Comparison of ENCODE assay signal across 30 cellular contexts in genomic region chr1:35748326-35748725, GRCh38. TPM values are rescaled to one million over a fixed set of nuclear protein-coding genes. Genes with fewer than 3 reads are reported as not detected.
DNase-seq lines count a peak whose midpoint lies in the region; ATAC-seq, FAIRE-seq and TF ChIP-seq lines count a peak whose summit lies in the region.
"Had no signal": no experiment of that assay in that cellular context is flagged by ENCODE, and none has a peak within 500 bp of the region (broad histone marks: within the 10 kb centered on the region; RNA-seq: fewer than 3 reads in every experiment).

No MANE protein-coding gene starts in this region.

- no peak overlapping the region for H3K4me3 ChIP-seq in astrocyte (ENCODE audit: insufficient read depth, low read depth, low read length)
- no peak overlapping the region for H3K4me3 ChIP-seq in adrenal gland
- H3K4me3 ChIP-seq: BLaER1 treated with 17β-estradiol and CSF1 and Interleukin-3, amounts not matched to agents 10 nM and 100 nM; esophagus squamous epithelium; gastroesophageal sphincter; mucosa of descending colon; Peyer's patch; right lobe of liver; suprapubic skin; uterus had no signal

- H3K36me3 ChIP-seq in astrocyte (ENCODE audit: insufficient read depth, low read length): peaks cover 6% of the 10 kb centered on the region
- no peaks in the 10 kb centered on the region for H3K36me3 ChIP-seq in adrenal gland (replicated peaks in 1 of 2)
- H3K36me3 ChIP-seq: esophagus squamous epithelium, gastroesophageal sphincter, Peyer's patch, right lobe of liver, suprapubic skin, uterus had no signal

- H3K4me2 ChIP-seq in astrocyte (ENCODE audit: low read length): no peak overlapping the region
- H3K4me2 ChIP-seq: BLaER1 treated with 17β-estradiol and CSF1 and Interleukin-3, amounts not matched to agents 10 nM and 100 nM had no signal

- no peaks in the 10 kb centered on the region for H3K36me3 Mint-ChIP-seq in astrocyte (ENCODE audit: low read depth, unreplicated experiment)
- peaks cover 46% of the 10 kb centered on the region for H3K36me3 Mint-ChIP-seq in nephron progenitor cell (ENCODE audit: low read depth)

- no peak overlapping the region for H3K9ac ChIP-seq in astrocyte (ENCODE audit: low read length)
- H3K9ac ChIP-seq: BLaER1 treated with 17β-estradiol and CSF1 and Interleukin-3, amounts not matched to agents 10 nM and 100 nM had no signal

- TF ChIP-seq CTCF in astrocyte (IDR thresholded peaks at IDR 0.05; ENCODE audit: insufficient read depth, low read depth, low read length) (no peak), foreskin keratinocyte (conservative IDR thresholded peaks at IDR 0.05) (no peak), nephron progenitor cell (IDR thresholded peaks at IDR 0.05) (no peak), adrenal gland (IDR thresholded peaks at IDR 0.05) (no peak)

- FAIRE-seq in astrocyte (lab: Jason Lieb, UNC): no peak
- FAIRE-seq: kidney had no signal

- H3K27ac ChIP-seq in astrocyte (ENCODE audit: low read depth, low read length) (no peak overlapping the region), foreskin keratinocyte (no peak overlapping the region), adrenal gland (no peak overlapping the region)
- H3K27ac ChIP-seq: BLaER1 treated with 17β-estradiol and CSF1 and Interleukin-3, amounts not matched to agents 10 nM and 100 nM; esophagus squamous epithelium; gastroesophageal sphincter; HL-60; Peyer's patch; right lobe of liver; suprapubic skin; uterus had no signal

- no peaks in the 10 kb centered on the region for H4K20me1 ChIP-seq in astrocyte (ENCODE audit: insufficient read depth, low read length)

- DNase-seq in NCI-H2227 (lab: John Stamatoyannopoulos, UW; ENCODE audit: unreplicated experiment) (peak; percentile 14), astrocyte (ENCODE audit: low read depth) (no peak), foreskin keratinocyte (peak; percentile 50 to 80), nephron progenitor cell (no peak), adrenal gland (no peak)
- no peak for DNase-seq in stimulated activated naive CD8-positive, alpha-beta T cell treated with anti-CD3 and anti-CD28 coated beads, Interleukin-15, Interleukin-2, amounts not matched to agents 100 U/mL and 50 U/mL, for 24 hours
- DNase-seq: activated CD4-positive, alpha-beta T cell treated with anti-CD3 and anti-CD28 coated beads, Interleukin-2, amount 50 U/mL, for 48 hours; activated naive CD4-positive, alpha-beta T cell treated with Interleukin-2 at 50 U/mL for 16 hours; COR-L47; DND-41; effector memory CD4-positive, alpha-beta T cell; esophagus squamous epithelium; Karpas-422; kidney; mucosa of descending colon; NCI-H526; Peyer's patch; right lobe of liver; stimulated activated CD4-positive, alpha-beta T cell treated with anti-CD3 and anti-CD28 coated beads, Interleukin-12 subunit alpha, Interleukin-12 subunit beta, amount 100 ng/mL, for 4 hours; stimulated activated CD4-positive, alpha-beta T cell treated with anti-CD3 and anti-CD28 coated beads, Interleukin-4, amount 100 ng/mL, for 24 hours; T-helper 1 cell; uterus had no signal

- no peak overlapping the region for H3K27ac Mint-ChIP-seq in astrocyte (ENCODE audit: unreplicated experiment)
- peak overlapping the region; percentile 73 for H3K27ac Mint-ChIP-seq in nephron progenitor cell
- H3K27ac Mint-ChIP-seq: stimulated activated memory B cell treated with anti-CD40 and anti-IgM and Interleukin-4, amounts not matched to agents 10 μg/mL and 1 μg/mL and 100 μg/mL, for 72 hours had no signal

- no peak overlapping the region for H3K4me3 Mint-ChIP-seq in astrocyte (ENCODE audit: unreplicated experiment)
- H3K4me3 Mint-ChIP-seq in nephron progenitor cell: no peak overlapping the region
- H3K4me3 Mint-ChIP-seq: neural crest cell; stimulated activated memory B cell treated with anti-CD40 and anti-IgM and Interleukin-4, amounts not matched to agents 10 μg/mL and 1 μg/mL and 100 μg/mL, for 72 hours had no signal

- H3K9me3 Mint-ChIP-seq in astrocyte (ENCODE audit: unreplicated experiment) (no peaks in the 10 kb centered on the region), nephron progenitor cell (no peaks in the 10 kb centered on the region)
- H3K9me3 Mint-ChIP-seq: neural crest cell; stimulated activated memory B cell treated with anti-CD40 and anti-IgM and Interleukin-4, amounts not matched to agents 10 μg/mL and 1 μg/mL and 100 μg/mL, for 72 hours had no signal

- H3K9me3 ChIP-seq in astrocyte (ENCODE audit: insufficient read depth, low read depth, low read length): no peaks in the 10 kb centered on the region
- H3K9me3 ChIP-seq in adrenal gland (replicated peaks in 1 of 3): no peaks in the 10 kb centered on the region
- H3K9me3 ChIP-seq: BLaER1 treated with 17β-estradiol and CSF1 and Interleukin-3, amounts not matched to agents 10 nM and 100 nM; esophagus squamous epithelium; gastroesophageal sphincter; mucosa of descending colon; Peyer's patch; right lobe of liver; suprapubic skin; uterus had no signal

- H3K27me3 Mint-ChIP-seq in astrocyte (ENCODE audit: low read depth, unreplicated experiment) (no peaks in the 10 kb centered on the region), nephron progenitor cell (ENCODE audit: low read depth, poor library complexity) (no peaks in the 10 kb centered on the region)
- H3K27me3 Mint-ChIP-seq: stimulated activated memory B cell treated with anti-CD40 and anti-IgM and Interleukin-4, amounts not matched to agents 10 μg/mL and 1 μg/mL and 100 μg/mL, for 72 hours had no signal

- H3K27me3 ChIP-seq in astrocyte (ENCODE audit: insufficient read depth, low read length): no peaks in the 10 kb centered on the region
- H3K27me3 ChIP-seq in foreskin keratinocyte: no peaks in the 10 kb centered on the region
- H3K27me3 ChIP-seq in adrenal gland: no peaks in the 10 kb centered on the region
- H3K27me3 ChIP-seq: BLaER1 treated with 17β-estradiol and CSF1 and Interleukin-3, amounts not matched to agents 10 nM and 100 nM; esophagus squamous epithelium; gastroesophageal sphincter; Peyer's patch; right lobe of liver; suprapubic skin; uterus had no signal

- no peaks in the 10 kb centered on the region for H3K4me1 ChIP-seq in astrocyte (ENCODE audit: insufficient read depth, low read length)
- no peaks in the 10 kb centered on the region for H3K4me1 ChIP-seq in foreskin keratinocyte
- no peaks in the 10 kb centered on the region for H3K4me1 ChIP-seq in adrenal gland (replicated peaks in 1 of 2)
- H3K4me1 ChIP-seq: esophagus squamous epithelium, gastroesophageal sphincter, Peyer's patch, right lobe of liver, suprapubic skin, uterus had no signal

- intact Hi-C loops in adrenal gland (cut with DNase I): no loop called here

- no peak for TF ChIP-seq POLR2A in adrenal gland (IDR thresholded peaks at IDR 0.05)

- H3K4me1 Mint-ChIP-seq in astrocyte (ENCODE audit: low read depth, unreplicated experiment): no peaks in the 10 kb centered on the region
- no peaks in the 10 kb centered on the region for H3K4me1 Mint-ChIP-seq in nephron progenitor cell
- H3K4me1 Mint-ChIP-seq: neural crest cell had no signal

- WGBS in adrenal gland, 4 donors: 82 to 90% (median 85%) methylated on average over 3 of the region's 3 CpGs

- peak; percentile 70 for ATAC-seq in foreskin keratinocyte
- ATAC-seq in GM19324 (IDR thresholded peaks at IDR 0.05; ENCODE audit: low FRiP score, unreplicated experiment): no peak
- ATAC-seq in stimulated activated naive CD8-positive, alpha-beta T cell treated with anti-CD3 and anti-CD28 coated beads, Interleukin-15, Interleukin-2, amounts not matched to agents 100 U/mL and 50 U/mL, for 24 hours: no peak
- ATAC-seq in HG03025 (IDR thresholded peaks at IDR 0.05; ENCODE audit: low FRiP score, unreplicated experiment): no peak
- ATAC-seq: gastroesophageal sphincter; mucosa of descending colon; right lobe of liver; stimulated activated memory B cell treated with anti-CD40 and anti-IgM and Interleukin-4, amounts not matched to agents 10 μg/mL and 1 μg/mL and 100 μg/mL, for 72 hours had no signal

- H2AFZ ChIP-seq in astrocyte (ENCODE audit: low read depth, low read length): peak overlapping the region; percentile 21

- no peaks in the 10 kb centered on the region for H3K79me2 ChIP-seq in astrocyte (ENCODE audit: insufficient read depth, low read length)

RNA-seq across cellular contexts. Expression of gene CLSPN, which starts 21.5 kb away (rescaled TPM):
- total RNA-seq in astrocyte (4.3 and 5.3 TPM in 2 replicates), foreskin keratinocyte (37.4 and 45.6 TPM in 2 replicates), adrenal gland (1 to 10 TPM in 2 of 8 donors, under 1 TPM in 5, not detected in 1; 0.12 to 1.9 (median 0.65) TPM)
- polyA plus RNA-seq in foreskin keratinocyte (3.5 and 5.0 TPM in 2 replicates), adrenal gland (1 to 10 TPM in 1 of 3 donors, under 1 TPM in 2; 0.10 to 1.3 (median 0.32) TPM)

RNA-seq across cellular contexts. Expression of gene C1orf216, which starts 29.6 kb away (rescaled TPM):
- total RNA-seq in astrocyte (12.2 and 12.5 TPM in 2 replicates), foreskin keratinocyte (8.6 and 10.0 TPM in 2 replicates), adrenal gland (10 to 100 TPM; 13.5 to 25.0 (median 15.2) TPM)
- polyA plus RNA-seq in foreskin keratinocyte (6.2 and 6.9 TPM in 2 replicates), adrenal gland (10 to 100 TPM in 1 of 3 donors, 1 to 10 TPM in 2; 6.2 to 12.6 (median 7.5) TPM)

RNA-seq across cellular contexts. Expression of gene AGO4, which starts 59.5 kb away (rescaled TPM):
- 9.8 and 10.0 TPM in 2 replicates for total RNA-seq in astrocyte
- total RNA-seq in foreskin keratinocyte: 9.3 and 9.9 TPM in 2 replicates
- 1.8 and 2.1 TPM in 2 replicates for polyA plus RNA-seq in foreskin keratinocyte
- 10 to 100 TPM in 1 of 8 donors, 1 to 10 TPM in 7; 4.0 to 12.0 (median 8.4) TPM for total RNA-seq in adrenal gland
- polyA plus RNA-seq in adrenal gland: 10 to 100 TPM in 1 of 3 donors, 1 to 10 TPM in 2; 6.0 to 10.4 (median 6.8) TPM

Comparison
In these comparisons a context has a peak if more than half of its experiments do, and no peak if none do; other contexts are left out.
1. DNase-seq: peak in NCI-H2227 (single experiment) and foreskin keratinocyte (2 of 2); none in astrocyte (single experiment), nephron progenitor cell (single experiment), stimulated activated naive CD8-positive, alpha-beta T cell treated with anti-CD3 and anti-CD28 coated beads, Interleukin-15, Interleukin-2, amounts not matched to agents 100 U/mL and 50 U/mL, for 24 hours (single experiment) and adrenal gland (0 of 7).